ENCODE assay signal across 25 cellular contexts in the genomic region with DNA sequence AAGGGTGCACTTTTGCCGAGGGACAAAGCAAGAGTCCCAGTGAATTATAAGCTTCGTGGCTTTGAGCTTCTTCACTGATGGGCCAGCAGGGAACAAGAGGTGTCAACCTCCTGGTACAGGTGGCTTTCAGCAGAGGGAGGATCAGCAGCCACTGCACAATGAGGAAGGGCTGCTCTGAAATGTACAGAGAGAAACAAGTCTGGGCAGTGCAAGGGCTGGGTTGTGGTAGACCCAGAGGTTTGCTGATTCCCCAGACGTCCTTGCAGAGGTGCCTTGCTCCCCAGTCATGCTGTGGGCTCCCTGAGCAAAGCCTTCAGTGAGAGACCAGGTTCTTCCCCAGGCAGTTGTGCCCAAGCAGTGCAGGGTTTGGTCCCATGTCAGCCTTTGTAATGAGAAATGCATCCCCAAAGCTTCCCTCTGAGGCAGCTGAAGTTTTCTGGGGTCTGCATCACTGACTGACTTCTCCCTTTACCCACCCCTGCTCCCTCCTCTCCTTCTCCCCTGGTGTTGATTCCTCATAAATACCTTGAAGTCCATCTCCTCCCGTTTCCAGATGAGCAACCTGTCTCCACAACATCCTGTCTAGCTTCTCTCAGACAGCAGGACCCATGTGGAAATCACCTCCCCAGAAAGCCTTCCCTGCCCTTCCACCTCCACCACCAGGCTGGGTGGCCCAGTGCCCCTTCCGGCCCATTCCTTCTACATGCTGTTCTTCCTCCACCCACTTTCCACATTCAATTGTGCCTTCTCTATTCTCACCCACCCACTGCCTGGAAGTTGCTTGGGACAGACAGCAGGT.
"Had no signal": no experiment of that assay in that cellular context is flagged by ENCODE, and none has a peak within 500 bp of the region (broad histone marks: within the 10 kb centered on the region; RNA-seq: fewer than 3 reads in every experiment).

No MANE protein-coding gene starts in this region.

- H3K9me3 ChIP-seq: colonic mucosa, gastrocnemius medialis, prostate gland, right atrium auricular region, thyroid gland, vagina had no signal

- H3K4me2 ChIP-seq: smooth muscle cell had no signal

- H3K4me3 ChIP-seq: colonic mucosa, gastrocnemius medialis, left lung, prostate gland, right atrium auricular region, smooth muscle cell, thyroid gland, vagina had no signal

- ATAC-seq: gastrocnemius medialis; left cardiac atrium; left lung; naive thymus-derived CD4-positive, alpha-beta T cell; sciatic nerve; stimulated activated naive CD8-positive, alpha-beta T cell treated with anti-CD3 and anti-CD28 coated beads, Interleukin-15, amount 100 ng/mL, for 72 hours had no signal

- H3K36me3 ChIP-seq: colonic mucosa, gastrocnemius medialis, left lung, prostate gland, right atrium auricular region, thyroid gland, vagina had no signal

- H3K4me1 ChIP-seq: colonic mucosa, gastrocnemius medialis, left lung, right atrium auricular region, thyroid gland had no signal

- DNase-seq: colonic mucosa; effector CD8-positive, alpha-beta T cell; endodermal cell; gastrocnemius medialis; kidney; left cardiac atrium; left lung; mesendoderm; midbrain; naive thymus-derived CD4-positive, alpha-beta T cell; nephron progenitor cell; nucleus accumbens; stimulated activated CD4-positive, alpha-beta T cell treated with anti-CD3 and anti-CD28 coated beads, Interleukin-12 subunit alpha, Interleukin-12 subunit beta, amount 100 ng/mL, for 4 hours; stimulated activated CD4-positive, alpha-beta T cell treated with anti-CD3 and anti-CD28 coated beads, Interleukin-1b, Interleukin-23, amount 100 ng/mL, for 48 hours; stimulated activated CD4-positive, alpha-beta T cell treated with anti-CD3 and anti-CD28 coated beads, Interleukin-4, amount 100 ng/mL, for 1 hour; stimulated activated CD8-positive, alpha-beta memory T cell treated with anti-CD3 and anti-CD28 coated beads, Interleukin-4, amount 100 ng/mL, for 48 hours; stimulated activated naive CD4-positive, alpha-beta T cell; stimulated activated naive CD8-positive, alpha-beta T cell treated with anti-CD3 and anti-CD28 coated beads, Interleukin-15, amount 100 ng/mL, for 72 hours; thyroid gland; trophoblast cell had no signal

- H3K27me3 ChIP-seq: colonic mucosa, gastrocnemius medialis, left lung, right atrium auricular region, thyroid gland, vagina had no signal

- H3K27ac ChIP-seq: colonic mucosa, gastrocnemius medialis, left lung, prostate gland, right atrium auricular region, thyroid gland, vagina had no signal
